ENCODE assay signal across 9 cellular contexts in genomic region chr5:138408023-138408422, GRCh38. TPM values are rescaled to one million over a fixed set of nuclear protein-coding genes. Genes with fewer than 3 reads are reported as not detected.
DNase-seq lines count a peak whose midpoint lies in the region; ATAC-seq and TF ChIP-seq lines count a peak whose summit lies in the region.
"Had no signal": no experiment of that assay in that cellular context is flagged by ENCODE, and none has a peak within 500 bp of the region (broad histone marks: within the 10 kb centered on the region; RNA-seq: fewer than 3 reads in every experiment).

No MANE protein-coding gene starts in this region.

- intact Hi-C loops in left lung (cut with DNase I): no loop called here

- CTCF ChIA-PET in activated naive CD4-positive, alpha-beta T cell treated with anti-CD3 and anti-CD28 coated beads, Interleukin-2, amount 10 ng/mL, durations not matched to agents 7 days and 5 days (lab: Charles Lee): interaction anchor here (1.3 kb wide), 1 partner anchor 94 kb away, joined by 3 read pairs; no protein-coding TSS in a partner anchor

- H3K4me1 ChIP-seq in left lung: no peaks in the 10 kb centered on the region

- TF ChIP-seq CTCF in 22Rv1 (IDR thresholded peaks at IDR 0.05) (no peak), left lung (IDR thresholded peaks at IDR 0.05) (no peak)

- H3K4me3 Mint-ChIP-seq in activated naive CD4-positive, alpha-beta T cell treated with anti-CD3 and anti-CD28 coated beads, Interleukin-2, amount 10 ng/mL, durations not matched to agents 7 days and 5 days: no peak overlapping the region

- peaks cover 0 to 71% of the 10 kb centered on the region in 2 donors for H3K36me3 ChIP-seq in left lung

- DNase-seq in activated naive CD4-positive, alpha-beta T cell treated with anti-CD3 and anti-CD28 coated beads, Interleukin-2, amount 10 ng/mL, durations not matched to agents 7 days and 5 days: peak; percentile 29
- DNase-seq in left lung (no peak), NCI-H2196 (lab: John Stamatoyannopoulos, UW; ENCODE audit: unreplicated experiment) (no peak), GM03348 (ENCODE audit: low spot score) (no peak)
- DNase-seq: activated CD4-positive, CD25-positive, alpha-beta regulatory T cell had no signal

- peak overlapping the region; percentile 59 for H3K27ac ChIP-seq in 22Rv1
- H3K27ac ChIP-seq in left lung: no peak overlapping the region

- H3K27me3 Mint-ChIP-seq in activated naive CD4-positive, alpha-beta T cell treated with anti-CD3 and anti-CD28 coated beads, Interleukin-2, amount 10 ng/mL, durations not matched to agents 7 days and 5 days: no peaks in the 10 kb centered on the region

- H3K9me3 Mint-ChIP-seq in activated naive CD4-positive, alpha-beta T cell treated with anti-CD3 and anti-CD28 coated beads, Interleukin-2, amount 10 ng/mL, durations not matched to agents 7 days and 5 days: no peaks in the 10 kb centered on the region

- H3K27ac Mint-ChIP-seq in activated naive CD4-positive, alpha-beta T cell treated with anti-CD3 and anti-CD28 coated beads, Interleukin-2, amount 10 ng/mL, durations not matched to agents 7 days and 5 days: peak overlapping the region; percentile 17

- H3K36me3 Mint-ChIP-seq in activated naive CD4-positive, alpha-beta T cell treated with anti-CD3 and anti-CD28 coated beads, Interleukin-2, amount 10 ng/mL, durations not matched to agents 7 days and 5 days: peaks cover 39% of the 10 kb centered on the region

- no peak overlapping the region for H3K4me3 ChIP-seq in left lung

- H3K27me3 ChIP-seq in left lung: no peaks in the 10 kb centered on the region

- ATAC-seq in GM18907 (IDR thresholded peaks at IDR 0.05; ENCODE audit: unreplicated experiment) (peak; percentile 86), HG03354 (IDR thresholded peaks at IDR 0.05; ENCODE audit: poor library complexity, severe bottlenecking, unreplicated experiment) (peak; percentile 82), left lung (no peak), GM19467 (IDR thresholded peaks at IDR 0.05; ENCODE audit: unreplicated experiment) (no peak)

- peaks cover 6% of the 10 kb centered on the region for H3K4me1 Mint-ChIP-seq in activated naive CD4-positive, alpha-beta T cell treated with anti-CD3 and anti-CD28 coated beads, Interleukin-2, amount 10 ng/mL, durations not matched to agents 7 days and 5 days

- H3K9me3 ChIP-seq in left lung: no peaks in the 10 kb centered on the region

RNA-seq across cellular contexts. Expression of gene REEP2, which starts 30.8 kb away (rescaled TPM):
- 1 to 10 TPM in 1 of 2 donors, under 1 TPM in 1; 0.52 to 2.5 TPM for total RNA-seq in left lung

RNA-seq across cellular contexts. Expression of gene KDM3B, which starts 55.5 kb away (rescaled TPM):
- total RNA-seq in left lung: 10 to 100 TPM; 47.5 to 50.4 TPM

RNA-seq across cellular contexts. Expression of gene EGR1, which starts 57.3 kb away (rescaled TPM):
- 10 to 100 TPM; 42.3 to 92.6 TPM for total RNA-seq in left lung

Comparison
In these comparisons a context has a peak if more than half of its experiments do, and no peak if none do; other contexts are left out.
1. ATAC-seq: peak in GM18907 (single experiment) and HG03354 (single experiment); none in left lung (single experiment) and GM19467 (single experiment).